In genomic region chr9:126859111-126859510, GRCh38 we compare ENCODE assay signal across 2 cellular contexts.
A peak's percentile ranks its signal among the peaks of the same experiment; 100 is the strongest.
TF ChIP-seq lines count a peak whose summit lies in the region.

No MANE protein-coding gene starts in this region.

TF ChIP-seq in WTC11, 78 proteins besides CTCF, POLR2A, EP300 and RAD21 (continues in another document):
- TF ChIP-seq FOXK1 (CRISPR knock-in tag; IDR thresholded peaks at IDR 0.05) (no peak), ZNF512 (CRISPR knock-in tag; IDR thresholded peaks at IDR 0.05; ENCODE audit: borderline replicate concordance) (no peak), ZMAT4 (CRISPR knock-in tag; IDR thresholded peaks at IDR 0.05) (no peak), E2F5 (CRISPR knock-in tag; IDR thresholded peaks at IDR 0.05) (no peak), MYBL2 (CRISPR knock-in tag; IDR thresholded peaks at IDR 0.05) (no peak), ATF1 (CRISPR knock-in tag; IDR thresholded peaks at IDR 0.05) (no peak), CREM (CRISPR knock-in tag; IDR thresholded peaks at IDR 0.05) (no peak), CBFB (CRISPR knock-in tag; IDR thresholded peaks at IDR 0.05; ENCODE audit: low read depth) (no peak)
- TF ChIP-seq, protein P1, sequence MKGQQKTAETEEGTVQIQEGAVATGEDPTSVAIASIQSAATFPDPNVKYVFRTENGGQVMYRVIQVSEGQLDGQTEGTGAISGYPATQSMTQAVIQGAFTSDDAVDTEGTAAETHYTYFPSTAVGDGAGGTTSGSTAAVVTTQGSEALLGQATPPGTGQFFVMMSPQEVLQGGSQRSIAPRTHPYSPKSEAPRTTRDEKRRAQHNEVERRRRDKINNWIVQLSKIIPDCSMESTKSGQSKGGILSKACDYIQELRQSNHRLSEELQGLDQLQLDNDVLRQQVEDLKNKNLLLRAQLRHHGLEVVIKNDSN (CRISPR knock-in tag; IDR thresholded peaks at IDR 0.05), result no peak
- TF ChIP-seq, protein P2, sequence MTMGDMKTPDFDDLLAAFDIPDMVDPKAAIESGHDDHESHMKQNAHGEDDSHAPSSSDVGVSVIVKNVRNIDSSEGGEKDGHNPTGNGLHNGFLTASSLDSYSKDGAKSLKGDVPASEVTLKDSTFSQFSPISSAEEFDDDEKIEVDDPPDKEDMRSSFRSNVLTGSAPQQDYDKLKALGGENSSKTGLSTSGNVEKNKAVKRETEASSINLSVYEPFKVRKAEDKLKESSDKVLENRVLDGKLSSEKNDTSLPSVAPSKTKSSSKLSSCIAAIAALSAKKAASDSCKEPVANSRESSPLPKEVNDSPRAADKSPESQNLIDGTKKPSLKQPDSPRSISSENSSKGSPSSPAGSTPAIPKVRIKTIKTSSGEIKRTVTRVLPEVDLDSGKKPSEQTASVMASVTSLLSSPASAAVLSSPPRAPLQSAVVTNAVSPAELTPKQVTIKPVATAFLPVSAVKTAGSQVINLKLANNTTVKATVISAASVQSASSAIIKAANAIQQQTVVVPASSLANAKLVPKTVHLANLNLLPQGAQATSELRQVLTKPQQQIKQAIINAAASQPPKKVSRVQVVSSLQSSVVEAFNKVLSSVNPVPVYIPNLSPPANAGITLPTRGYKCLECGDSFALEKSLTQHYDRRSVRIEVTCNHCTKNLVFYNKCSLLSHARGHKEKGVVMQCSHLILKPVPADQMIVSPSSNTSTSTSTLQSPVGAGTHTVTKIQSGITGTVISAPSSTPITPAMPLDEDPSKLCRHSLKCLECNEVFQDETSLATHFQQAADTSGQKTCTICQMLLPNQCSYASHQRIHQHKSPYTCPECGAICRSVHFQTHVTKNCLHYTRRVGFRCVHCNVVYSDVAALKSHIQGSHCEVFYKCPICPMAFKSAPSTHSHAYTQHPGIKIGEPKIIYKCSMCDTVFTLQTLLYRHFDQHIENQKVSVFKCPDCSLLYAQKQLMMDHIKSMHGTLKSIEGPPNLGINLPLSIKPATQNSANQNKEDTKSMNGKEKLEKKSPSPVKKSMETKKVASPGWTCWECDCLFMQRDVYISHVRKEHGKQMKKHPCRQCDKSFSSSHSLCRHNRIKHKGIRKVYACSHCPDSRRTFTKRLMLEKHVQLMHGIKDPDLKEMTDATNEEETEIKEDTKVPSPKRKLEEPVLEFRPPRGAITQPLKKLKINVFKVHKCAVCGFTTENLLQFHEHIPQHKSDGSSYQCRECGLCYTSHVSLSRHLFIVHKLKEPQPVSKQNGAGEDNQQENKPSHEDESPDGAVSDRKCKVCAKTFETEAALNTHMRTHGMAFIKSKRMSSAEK (CRISPR knock-in tag; IDR thresholded peaks at IDR 0.05; ENCODE audit: borderline replicate concordance), result no peak
- TF ChIP-seq, protein P3, sequence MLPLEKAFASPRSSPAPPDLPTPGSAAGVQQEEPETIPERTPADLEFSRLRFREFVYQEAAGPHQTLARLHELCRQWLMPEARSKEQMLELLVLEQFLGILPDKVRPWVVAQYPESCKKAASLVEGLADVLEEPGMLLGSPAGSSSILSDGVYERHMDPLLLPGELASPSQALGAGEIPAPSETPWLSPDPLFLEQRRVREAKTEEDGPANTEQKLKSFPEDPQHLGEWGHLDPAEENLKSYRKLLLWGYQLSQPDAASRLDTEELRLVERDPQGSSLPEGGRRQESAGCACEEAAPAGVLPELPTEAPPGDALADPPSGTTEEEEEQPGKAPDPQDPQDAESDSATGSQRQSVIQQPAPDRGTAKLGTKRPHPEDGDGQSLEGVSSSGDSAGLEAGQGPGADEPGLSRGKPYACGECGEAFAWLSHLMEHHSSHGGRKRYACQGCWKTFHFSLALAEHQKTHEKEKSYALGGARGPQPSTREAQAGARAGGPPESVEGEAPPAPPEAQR (CRISPR knock-in tag; IDR thresholded peaks at IDR 0.05), result no peak

TF ChIP-seq in H1, 55 proteins besides CTCF, POLR2A, EP300 and RAD21:
- TF ChIP-seq SP1 (IDR thresholded peaks at IDR 0.05; ENCODE audit: low read depth, low read length), result no peak
- peak; percentile 72; the same call in 1 of the 2 replicates for TF ChIP-seq KDM1A (IDR thresholded peaks at IDR 0.05; ENCODE audit: borderline replicate concordance, low read length)
- no peak for TF ChIP-seq BCL11A (IDR thresholded peaks at IDR 0.05; ENCODE audit: low read depth in 2 of 2, low read length in 2 of 2)
- no peak for TF ChIP-seq JUN (IDR thresholded peaks at IDR 0.05; ENCODE audit: low read depth, low read length)
